9 cellular contexts compared by ENCODE assay signal in genomic region chr16:72876221-72876620, GRCh38.
A peak's percentile ranks its signal among the peaks of the same experiment; 100 is the strongest.
DNase-seq lines count a peak whose midpoint lies in the region; ATAC-seq and TF ChIP-seq lines count a peak whose summit lies in the region.
"Had no signal": no experiment of that assay in that cellular context is flagged by ENCODE, and none has a peak within 500 bp of the region (broad histone marks: within the 10 kb centered on the region; RNA-seq: fewer than 3 reads in every experiment).

No MANE protein-coding gene starts in this region.

- no peak for TF ChIP-seq CTCF in mucosa of descending colon (IDR thresholded peaks at IDR 0.05)
- TF ChIP-seq CTCF in WERI-Rb-1 (IDR thresholded peaks at IDR 0.05; ENCODE audit: low read depth, low read length) = no peak
- no peak for TF ChIP-seq CTCF in neural progenitor cell (IDR thresholded peaks at IDR 0.05)

- no peaks in the 10 kb centered on the region for H3F3A ChIP-seq in neural progenitor cell (ENCODE audit: low read depth)

- H3K9ac ChIP-seq in BLaER1 = 0 out of 2 replicates have a peak overlapping the region, but pooled peaks have one; percentile 27
- no peak overlapping the region for H3K9ac ChIP-seq in neural progenitor cell

- H3K9me3 ChIP-seq in BLaER1 (0 out of 2 replicates have a peak, but pooled peaks cover 5% of the 10 kb centered on the region), mucosa of descending colon (no peaks in the 10 kb centered on the region), WERI-Rb-1 (ENCODE audit: severe bottlenecking) (no peaks in the 10 kb centered on the region), neural progenitor cell (ENCODE audit: low read depth) (no peaks in the 10 kb centered on the region)

- H3K4me3 ChIP-seq in BLaER1 = no peak overlapping the region
- H3K4me3 ChIP-seq in mucosa of descending colon = no peak overlapping the region
- H3K4me3 ChIP-seq in WERI-Rb-1 (ENCODE audit: low read depth, low read length) = no peak overlapping the region
- no peak overlapping the region for H3K4me3 ChIP-seq in neural progenitor cell
- H3K4me3 ChIP-seq: skin epidermis had no signal

- H3K27ac Mint-ChIP-seq in neural progenitor cell = no peak overlapping the region

- peaks cover 6% of the 10 kb centered on the region for H3K27me3 Mint-ChIP-seq in neural progenitor cell (ENCODE audit: insufficient read depth, low read depth)

- peaks cover 34% of the 10 kb centered on the region for H3K4me1 Mint-ChIP-seq in neural progenitor cell

- H3K36me3 Mint-ChIP-seq in neural progenitor cell = peaks cover 31% of the 10 kb centered on the region

- H3K27ac ChIP-seq in BLaER1 (peak overlapping the region; percentile 62), WERI-Rb-1 (no peak overlapping the region), neural progenitor cell (no peak overlapping the region)

- H3K79me2 ChIP-seq in neural progenitor cell (ENCODE audit: low read depth) = no peaks in the 10 kb centered on the region

- H3K4me2 ChIP-seq in BLaER1 (peak overlapping the region; percentile 82), neural progenitor cell (no peak overlapping the region)

- H3K27me3 ChIP-seq in BLaER1 = no peaks in the 10 kb centered on the region
- no peaks in the 10 kb centered on the region for H3K27me3 ChIP-seq in WERI-Rb-1 (ENCODE audit: insufficient read depth, low read depth, severe bottlenecking)
- H3K27me3 ChIP-seq in neural progenitor cell = no peaks in the 10 kb centered on the region

- peak; percentile 45 for DNase-seq in amniotic stem cell (lab: John Stamatoyannopoulos, UW)
- DNase-seq in mucosa of descending colon = peak in 2 of 3 donors; percentile 40 to 43
- DNase-seq in GM19240 (ENCODE audit: insufficient read length, low spot score) = no peak
- no peak for DNase-seq in WERI-Rb-1
- no peak for DNase-seq in SK-N-DZ (ENCODE audit: low spot score)
- no peak for DNase-seq in neural progenitor cell (ENCODE audit: low spot score)

- ATAC-seq in HG02870 (IDR thresholded peaks at IDR 0.05; ENCODE audit: unreplicated experiment) (peak; percentile 59), mucosa of descending colon (peak; percentile 38)

- H4K20me1 ChIP-seq in BLaER1 (no peaks in the 10 kb centered on the region), neural progenitor cell (ENCODE audit: low read depth) (no peaks in the 10 kb centered on the region)

- no peak overlapping the region for H3K4me3 Mint-ChIP-seq in neural progenitor cell

- H3K4me1 ChIP-seq in BLaER1 = peaks cover 51% of the 10 kb centered on the region
- H3K4me1 ChIP-seq in mucosa of descending colon (ENCODE audit: low read depth) = no peaks in the 10 kb centered on the region
- H3K4me1 ChIP-seq in neural progenitor cell = peaks cover 6% of the 10 kb centered on the region

- H3K36me3 ChIP-seq in BLaER1 (no peaks in the 10 kb centered on the region), mucosa of descending colon (ENCODE audit: low read depth) (no peaks in the 10 kb centered on the region), WERI-Rb-1 (no peaks in the 10 kb centered on the region; the same call in none of the 2 replicates), neural progenitor cell (no peaks in the 10 kb centered on the region)

- intact Hi-C loops in mucosa of descending colon (cut with DNase I, micrococcal nuclease) = no loop called here

- H3K9me3 Mint-ChIP-seq in neural progenitor cell = peaks cover 8% of the 10 kb centered on the region

- H2AFZ ChIP-seq in neural progenitor cell (replicated peaks) = no peak overlapping the region

Comparison
In these comparisons a context has a peak if more than half of its experiments do, and no peak if none do; other contexts are left out.
1. DNase-seq: peak in amniotic stem cell (single experiment) and mucosa of descending colon (2 of 3); none in GM19240 (single experiment), WERI-Rb-1 (single experiment), SK-N-DZ (single experiment) and neural progenitor cell (single experiment).